In genomic region chr1:52167014-52167753, GRCh38 we compare ENCODE assay signal across 29 cellular contexts.
"Had no signal": no experiment of that assay in that cellular context is flagged by ENCODE, and none has a peak within 500 bp of the region (broad histone marks: within the 10 kb centered on the region; RNA-seq: fewer than 3 reads in every experiment).

No MANE protein-coding gene starts in this region.

- FAIRE-seq: bronchial epithelial cell had no signal

- H3K4me3 Mint-ChIP-seq: activated CD8-positive, alpha-beta T cell treated with anti-CD3 and anti-CD28 coated beads, Interleukin-2, amount 10 ng/mL, durations not matched to agents 7 days and 5 days; activated naive CD4-positive, alpha-beta T cell treated with anti-CD3 and anti-CD28 coated beads, Interleukin-2, amount 50 U/mL, for 24 hours; activated naive CD8-positive, alpha-beta T cell treated with anti-CD3 and anti-CD28 coated beads, Interleukin-2, amount 50 U/mL, for 24 hours; activated T-cell treated with anti-CD3 and anti-CD28 coated beads, Interleukin-2, amount 50 U/mL, for 24 hours; activated T-helper 1 cell treated with anti-CD3 and anti-CD28 coated beads, Interleukin-12 subunit alpha, Interleukin-12 subunit beta, Interleukin-2, Interleukin-4 antibody, amounts not matched to agents 30 ng/mL and 10 ng/mL and 1 ng/mL, durations not matched to agents 14 hours and 24 hours and 36 hours; central memory CD8-positive, alpha-beta T cell; T-helper 1 cell treated with Interleukin-12 subunit alpha and Interleukin-12 subunit beta and Interleukin-4 antibody, amounts not matched to agents 30 μg/mL and 1 μg/mL, for 36 hours had no signal

- ATAC-seq: activated CD4-positive, CD25-positive, alpha-beta regulatory T cell treated with anti-CD3 and anti-CD28 coated beads, Interleukin-2, amount 50 U/mL, for 24 hours; activated CD8-positive, alpha-beta T cell treated with anti-CD3 and anti-CD28 coated beads, Interleukin-2, amount 10 ng/mL, durations not matched to agents 7 days and 5 days; activated naive CD8-positive, alpha-beta T cell treated with anti-CD3 and anti-CD28 coated beads, Interleukin-2, amount 50 U/mL, for 24 hours; body of pancreas; Panc1 had no signal

- H3K27me3 Mint-ChIP-seq: activated naive CD4-positive, alpha-beta T cell treated with anti-CD3 and anti-CD28 coated beads, Interleukin-2, amount 50 U/mL, for 24 hours; activated naive CD8-positive, alpha-beta T cell treated with anti-CD3 and anti-CD28 coated beads, Interleukin-2, amount 50 U/mL, for 24 hours; activated T-cell treated with anti-CD3 and anti-CD28 coated beads, Interleukin-2, amount 50 U/mL, for 24 hours; central memory CD8-positive, alpha-beta T cell had no signal

- H3K27ac ChIP-seq: ascending aorta, body of pancreas, SJCRH30 had no signal

- H3K4me1 ChIP-seq: ascending aorta, body of pancreas, SJCRH30 had no signal

- H3K27ac Mint-ChIP-seq: activated CD8-positive, alpha-beta T cell treated with anti-CD3 and anti-CD28 coated beads, Interleukin-2, amount 10 ng/mL, durations not matched to agents 7 days and 5 days; activated naive CD4-positive, alpha-beta T cell treated with anti-CD3 and anti-CD28 coated beads, Interleukin-2, amount 50 U/mL, for 24 hours; activated naive CD8-positive, alpha-beta T cell treated with anti-CD3 and anti-CD28 coated beads, Interleukin-2, amount 50 U/mL, for 24 hours; activated T-cell treated with anti-CD3 and anti-CD28 coated beads, Interleukin-2, amount 50 U/mL, for 24 hours; activated T-helper 1 cell treated with anti-CD3 and anti-CD28 coated beads, Interleukin-12 subunit alpha, Interleukin-12 subunit beta, Interleukin-2, Interleukin-4 antibody, amounts not matched to agents 30 ng/mL and 10 ng/mL and 1 ng/mL, durations not matched to agents 14 hours and 24 hours and 36 hours; T-helper 1 cell treated with Interleukin-12 subunit alpha and Interleukin-12 subunit beta and Interleukin-4 antibody, amounts not matched to agents 30 μg/mL and 1 μg/mL, for 36 hours had no signal

- H3K27me3 ChIP-seq: ascending aorta, body of pancreas, SJCRH30 had no signal

- H3K4me1 Mint-ChIP-seq: activated naive CD8-positive, alpha-beta T cell treated with anti-CD3 and anti-CD28 coated beads, Interleukin-2, amount 50 U/mL, for 24 hours had no signal

- H3K9me3 ChIP-seq: body of pancreas had no signal

- H3K36me3 ChIP-seq: ascending aorta, SJCRH30 had no signal

- H3K4me3 ChIP-seq: ascending aorta, body of pancreas, SJCRH30 had no signal

- DNase-seq: activated CD4-positive, alpha-beta T cell treated with anti-CD3 and anti-CD28 coated beads for 4 hours; activated CD4-positive, alpha-beta T cell treated with anti-CD3 and anti-CD28 coated beads, Interleukin-2, amount 50 U/mL, for 4 hours; activated CD8-positive, alpha-beta T cell treated with anti-CD3 and anti-CD28 coated beads, Interleukin-2, amount 10 ng/mL, durations not matched to agents 7 days and 5 days; activated effector memory CD4-positive, alpha-beta T cell treated with Interleukin-2 at 50 U/mL for 16 hours; activated naive CD4-positive, alpha-beta T cell; activated naive CD8-positive, alpha-beta T cell treated with anti-CD3 and anti-CD28 coated beads, Interleukin-2, amount 50 U/mL, for 24 hours; activated T-cell treated with anti-CD3 and anti-CD28 coated beads, Interleukin-2, amount 50 U/mL, for 24 hours; amniotic stem cell; body of pancreas; Kasumi-1; KBM-7; NCI-H1105 treated with DMSO at 0.1 percent for 48 hours; NCI-H1436 treated with DMSO at 0.1 percent for 48 hours; NCI-H187; NCI-H2081; NCI-H446; NCI-H526; NCI-H82; Right ventricle myocardium superior; RPMI8226 had no signal
